In genomic region chr11:102085864-102086551, GRCh38 we compare ENCODE assay signal across 21 cellular contexts. TPM values are rescaled to one million over a fixed set of nuclear protein-coding genes. Genes with fewer than 3 reads are reported as not detected.
"Had no signal": no experiment of that assay in that cellular context is flagged by ENCODE, and none has a peak within 500 bp of the region (broad histone marks: within the 10 kb centered on the region; RNA-seq: fewer than 3 reads in every experiment).

No MANE protein-coding gene starts in this region.

- DNase-seq: activated CD4-positive, alpha-beta T cell treated with anti-CD3 and anti-CD28 coated beads, Interleukin-2, amount 50 U/mL, for 1 hour; activated CD4-positive, CD25-positive, alpha-beta regulatory T cell; activated naive CD4-positive, alpha-beta T cell treated with anti-CD3 and anti-CD28 coated beads, Interleukin-2, amount 10 ng/mL, durations not matched to agents 7 days and 5 days; activated T-cell treated with anti-CD3 and anti-CD28 coated beads for 4 hours; body of pancreas; cerebellar nuclear complex; endodermal cell; foreskin melanocyte; head of caudate nucleus; islet precursor cell; left ventricle myocardium superior; mesendoderm; pancreas; retina; small intestine; thyroid gland; uterus had no signal

- H3K36me3 ChIP-seq: pancreas, thyroid gland, uterus had no signal

- FAIRE-seq: pancreas, small intestine had no signal

- H3K4me3 ChIP-seq: body of pancreas, pancreas, thyroid gland, uterus had no signal

- H3K4me1 ChIP-seq: body of pancreas, pancreas, thyroid gland, uterus had no signal

- H3K9me3 ChIP-seq: body of pancreas, pancreas, thyroid gland, uterus had no signal

- ATAC-seq: activated T-helper 17 cell treated with anti-CD3 and anti-CD28 coated beads, Interleukin-2, amount 50 U/mL, for 72 hours; body of pancreas; left ventricle myocardium superior; pancreas had no signal

- H3K27me3 ChIP-seq: body of pancreas, pancreas, thyroid gland, uterus had no signal

- H3K27ac ChIP-seq: body of pancreas, pancreas, thyroid gland, uterus had no signal

RNA-seq across cellular contexts. Expression of gene YAP1, which starts 24.2 kb away (rescaled TPM):
- total RNA-seq: T-helper 2 cell treated with Interferon-gamma antibody and Interleukin-4, amounts not matched to agents 100 ng/mL and 5 ng/mL, for 36 hours had no signal

RNA-seq across cellular contexts. Expression of gene CFAP300, which starts 38.8 kb away (rescaled TPM):
- total RNA-seq: activated CD8-positive, alpha-beta memory T cell treated with anti-CD3 and anti-CD28 coated beads for 36 hours; activated T-helper 17 cell treated with anti-CD3 and anti-CD28 coated beads, Interleukin-2, amount 50 U/mL, for 72 hours; dermis microvascular lymphatic vessel endothelial cell; T-helper 2 cell treated with Interferon-gamma antibody and Interleukin-4, amounts not matched to agents 100 ng/mL and 5 ng/mL, for 36 hours had no signal
